In genomic region chr9:133597316-133597957, GRCh38 we compare ENCODE assay signal across 26 cellular contexts. TPM values are rescaled to one million over a fixed set of nuclear protein-coding genes. Genes with fewer than 3 reads are reported as not detected.
DNase-seq lines count a peak whose midpoint lies in the region; FAIRE-seq and TF ChIP-seq lines count a peak whose summit lies in the region.
"Had no signal": no experiment of that assay in that cellular context is flagged by ENCODE, and none has a peak within 500 bp of the region (broad histone marks: within the 10 kb centered on the region; RNA-seq: fewer than 3 reads in every experiment).

No MANE protein-coding gene starts in this region.

- no peak overlapping the region for H3K18ac ChIP-seq in H1 (ENCODE audit: extremely low read depth, low read length)

- H4K91ac ChIP-seq in H1 (replicated peaks; ENCODE audit: insufficient read length, low read length), result no peak overlapping the region

- H3K9ac ChIP-seq in H1 (replicated peaks in 1 of 4; ENCODE audit: extremely low read depth in 1 of 4, low read depth in 3 of 4, low read length in 3 of 4), result no peak overlapping the region
- H3K9ac ChIP-seq: BLaER1 treated with 17β-estradiol and CSF1 and Interleukin-3, amounts not matched to agents 10 nM and 100 nM; KMS-11 had no signal

- CTCF ChIA-PET in H1 (lab: Charles Lee; ENCODE audit: partially characterized antibody), result interaction anchor here (0.7 to 2.3 kb wide), 8 partner anchors 8 to 422 kb away, joined by 3 to 13 read pairs (median 3); partner anchors contain the start of gene SARDH

- H3K27ac ChIP-seq in H1 (ENCODE audit: low read depth, low read length) (no peak overlapping the region), testis (no peak overlapping the region)
- H3K27ac ChIP-seq: BLaER1 treated with 17β-estradiol and CSF1 and Interleukin-3, amounts not matched to agents 10 nM and 100 nM; esophagus squamous epithelium; heart left ventricle; KMS-11; left ventricle myocardium inferior; SJCRH30; upper lobe of right lung had no signal

- H3K23ac ChIP-seq in H1 (ENCODE audit: insufficient read length), result no peak overlapping the region

- TF ChIP-seq EP300 in H1 (IDR thresholded peaks at IDR 0.05; ENCODE audit: borderline replicate concordance in 1 of 2, low read depth in 2 of 2, low read length in 2 of 2), result no peak

- no peak overlapping the region for H2BK12ac ChIP-seq in H1 (ENCODE audit: low read depth, low read length)

- FAIRE-seq in H1 (lab: Jason Lieb, UNC), result peak; percentile 28
- FAIRE-seq: A204.1 had no signal

- no peak overlapping the region for H3K14ac ChIP-seq in H1 (ENCODE audit: insufficient read length)

- H2BK120ac ChIP-seq in H1 (replicated peaks; ENCODE audit: low read depth, low read length), result no peak overlapping the region

- TF ChIP-seq CTCF in H1 (IDR thresholded peaks at IDR 0.05; ENCODE audit: control extremely low read depth in 1 of 3, insufficient read depth in 1 of 3, low read depth in 1 of 3, low read length in 3 of 3) (no peak), GM13976 (IDR thresholded peaks at IDR 0.05; ENCODE audit: borderline replicate concordance, control extremely low read depth, extremely low read depth, insufficient read depth, missing control alignments) (no peak), testis (IDR thresholded peaks at IDR 0.05) (no peak)

- H3K4me1 ChIP-seq in H1 (replicated peaks in 1 of 4; ENCODE audit: control insufficient read depth in 3 of 4, insufficient read depth in 4 of 4, low read length in 3 of 4) (no peaks in the 10 kb centered on the region), testis (no peaks in the 10 kb centered on the region)
- H3K4me1 ChIP-seq: esophagus squamous epithelium, heart left ventricle, left ventricle myocardium inferior, upper lobe of right lung had no signal

- H3K4me3 ChIP-seq in H1 (ENCODE audit: extremely low read depth in 1 of 4, insufficient read depth in 2 of 4, low read depth in 3 of 4, low read length in 4 of 4), result no peak overlapping the region
- H3K4me3 ChIP-seq in testis, result no peak overlapping the region
- H3K4me3 ChIP-seq: BLaER1 treated with 17β-estradiol and CSF1 and Interleukin-3, amounts not matched to agents 10 nM and 100 nM; esophagus squamous epithelium; heart left ventricle; left ventricle myocardium inferior; SJCRH30; upper lobe of right lung had no signal

- H3K4me2 ChIP-seq in H1 (ENCODE audit: insufficient read depth in 1 of 2, low read depth in 2 of 2, low read length in 2 of 2), result no peak overlapping the region
- H3K4me2 ChIP-seq: BLaER1 treated with 17β-estradiol and CSF1 and Interleukin-3, amounts not matched to agents 10 nM and 100 nM; KMS-11 had no signal

- H2BK15ac ChIP-seq in H1 (ENCODE audit: low read length), result no peak overlapping the region

- POLR2A ChIA-PET in H1 (lab: Charles Lee; ENCODE audit: partially characterized antibody), result interaction anchor here (0.6 to 0.9 kb wide), 2 partner anchors 139 to 162 kb away, joined by 3 to 5 read pairs; no protein-coding TSS in a partner anchor

- H3K36me3 ChIP-seq in H1 (ENCODE audit: control insufficient read depth in 2 of 4, insufficient read depth in 4 of 4, low read length in 3 of 4) (peaks cover 0 to 3% (median 0%) of the 10 kb centered on the region in 4 experiments; a peak in 1 of 8 replicates), testis (ENCODE audit: low read depth, missing control alignments) (no peaks in the 10 kb centered on the region)
- H3K36me3 ChIP-seq: esophagus squamous epithelium, heart left ventricle, left ventricle myocardium inferior, SJCRH30, upper lobe of right lung had no signal

- H4K8ac ChIP-seq in H1 (ENCODE audit: extremely low read depth, insufficient read depth, low read length), result no peak overlapping the region

- no peak overlapping the region for H3K4ac ChIP-seq in H1 (replicated peaks; ENCODE audit: insufficient read length, low read depth, low read length)

- peaks cover 0 to 8% of the 10 kb centered on the region in 2 experiments for H4K20me1 ChIP-seq in H1 (replicated peaks in 1 of 2; ENCODE audit: control insufficient read depth in 1 of 2, insufficient read depth in 2 of 2, low read length in 2 of 2)

- no peak overlapping the region for H4K5ac ChIP-seq in H1 (ENCODE audit: insufficient read length, low read depth, low read length)

- TF ChIP-seq RAD21 in H1 (IDR thresholded peaks at IDR 0.05 in 1 of 2, conservative IDR thresholded peaks at IDR 0.05 in 1 of 2; ENCODE audit: low read depth in 2 of 2, low read length in 2 of 2), result no peak

- no peak overlapping the region for H2AFZ ChIP-seq in H1 (ENCODE audit: low read length)

- H3K27me3 ChIP-seq in H1 (replicated peaks in 1 of 4; ENCODE audit: control insufficient read depth in 3 of 4, extremely low read depth in 1 of 4, insufficient read depth in 3 of 4, low read length in 3 of 4) (no peaks in the 10 kb centered on the region; a peak in 3 of 7 replicates), testis (no peaks in the 10 kb centered on the region)
- H3K27me3 ChIP-seq: BLaER1 treated with 17β-estradiol and CSF1 and Interleukin-3, amounts not matched to agents 10 nM and 100 nM; SJCRH30; upper lobe of right lung had no signal

- peaks cover 4% of the 10 kb centered on the region; the same call in 1 of the 2 replicates for H3K23me2 ChIP-seq in H1 (ENCODE audit: low read depth, low read length)

- no peak for TF ChIP-seq POLR2A in H1 (IDR thresholded peaks at IDR 0.05; ENCODE audit: control extremely low read depth in 1 of 2, low read depth in 2 of 2, low read length in 2 of 2)
- no peak for TF ChIP-seq POLR2A in testis (IDR thresholded peaks at IDR 0.05)

- no peak overlapping the region for H2BK5ac ChIP-seq in H1 (ENCODE audit: low read depth, low read length)

- no peak overlapping the region for H2BK20ac ChIP-seq in H1 (ENCODE audit: low read length)

- DNase-seq in DMS53 (lab: John Stamatoyannopoulos, UW) (peak; percentile 67), DMS53 treated with DMSO at 0.1 percent for 48 hours (lab: John Stamatoyannopoulos, UW; ENCODE audit: unreplicated experiment) (no peak), COLO668 (lab: John Stamatoyannopoulos, UW; ENCODE audit: unreplicated experiment) (peak; percentile 12), NCI-H2171 (lab: John Stamatoyannopoulos, UW) (peak; percentile 15), H1 (ENCODE audit: low read depth in 1 of 2, low spot score in 2 of 2) (no peak), GM13976 (ENCODE audit: low spot score) (no peak), HK-2 (ENCODE audit: unreplicated experiment) (no peak), testis (no peak)
- DNase-seq: activated CD4-positive, alpha-beta memory T cell treated with anti-CD3 and anti-CD28 coated beads, Interleukin-2, amount 10 ng/mL, durations not matched to agents 7 days and 5 days; central memory CD4-positive, alpha-beta T cell; esophagus squamous epithelium; heart left ventricle; left ventricle myocardium inferior; NCI-H524 treated with DMSO at 0.1 percent for 48 hours; PC-3; stimulated activated CD4-positive, alpha-beta T cell treated with anti-CD3 and anti-CD28 coated beads, Interleukin-2, amount 100 ng/mL, for 48 hours; T-helper 17 cell; upper lobe of right lung had no signal

- peaks cover 3% of the 10 kb centered on the region for H3K79me1 ChIP-seq in H1 (ENCODE audit: low read depth, low read length)

- WGBS in H1 (ENCODE audit: extremely low coverage in 1 of 2, insufficient coverage in 1 of 2, insufficient read length in 1 of 2, insufficient replicate concordance in 2 of 2, low coverage in 1 of 2, low lambda C conversion rate in 2 of 2, missing lambda C conversion rate in 1 of 2), 2 experiments, result 86% methylated on average over 7 of the region's 7 CpGs; no CpG with 5 or more reads in 1 of the 2 experiments
- 79 to 85% methylated on average over 7 of the region's 7 CpGs for WGBS in testis, 2 donors

- H3K9me3 ChIP-seq in H1 (ENCODE audit: insufficient read depth in 2 of 2, low read depth in 1 of 2, low read length in 1 of 2) (peaks cover 15 to 18% of the 10 kb centered on the region in 2 experiments), testis (no peaks in the 10 kb centered on the region)

- no peaks in the 10 kb centered on the region for H3K79me2 ChIP-seq in H1 (ENCODE audit: control insufficient read depth in 1 of 2, insufficient read depth in 2 of 2, low read length in 2 of 2)

- intact Hi-C loops in testis (cut with DNase I; ENCODE audit: low total_unique reads), result no loop called here

- in situ Hi-C loops in GM13976 (cut with MboI; ENCODE audit: low sequenced_read_pairs, unreplicated experiment), result no loop called here

- no peak overlapping the region for H3K56ac ChIP-seq in H1 (replicated peaks; ENCODE audit: insufficient read length, low read depth, low read length)

- no peak overlapping the region for H2AK5ac ChIP-seq in H1 (ENCODE audit: low read depth, low read length)

TF ChIP-seq in H1, 55 proteins besides CTCF, POLR2A, EP300 and RAD21 (continues in another document):
- no peak for TF ChIP-seq SIN3A (conservative IDR thresholded peaks at IDR 0.05 in 1 of 2, IDR thresholded peaks at IDR 0.05 in 1 of 2; ENCODE audit: low read depth in 1 of 2, low read length in 2 of 2)
- TF ChIP-seq RNF2 (IDR thresholded peaks at IDR 0.05; ENCODE audit: borderline replicate concordance, low read depth, low read length, missing control alignments, poor library complexity, severe bottlenecking), result no peak

RNA-seq across cellular contexts. Expression of gene FAM163B, which starts 11.8 kb away (rescaled TPM):
- total RNA-seq in H1 (2021; fragmentation: NEBNext Ultra II Directional; extraction: Animal tissue kit (Norgen Biotek cat#: 25700)), result 0.38 and 0.63 TPM in 2 replicates
- polyA plus RNA-seq in H1 (2011; rRNA removed) (1.0 and 2.6 TPM in 2 replicates), testis (ENCODE audit: insufficient read depth, low read depth, low replicate concordance) (2.2 TPM)
- 1.5 TPM for polyA plus RNA-seq in H1 (2011; cell fraction: cytosol; rRNA removed)
- polyA plus RNA-seq in H1 (2011; cell fraction: nucleus; rRNA removed), result 3.8 TPM
- polyA plus RNA-seq in H1 (2012, experiment 1 of 2), result 0.64 to 2.1 TPM (median 1.3 TPM) in 4 replicates
- 0.38 TPM for polyA plus RNA-seq in H1 (2012, experiment 2 of 2)
- polyA plus RNA-seq in H1 (2013, experiment 1 of 2), result 0.59 TPM
- polyA plus RNA-seq in H1 (2013, experiment 2 of 2), result 0.63 TPM
- 1.2 TPM in 2 replicates for polyA minus RNA-seq in H1 (2011; rRNA and poly(A)+ RNA removed)
- not detected for polyA minus RNA-seq in H1 (2011; cell fraction: cytosol; rRNA and poly(A)+ RNA removed)
- 1.3 TPM for polyA minus RNA-seq in H1 (2011; cell fraction: nucleus; rRNA and poly(A)+ RNA removed)
- 1 to 10 TPM; 2.8 to 3.8 TPM for total RNA-seq in testis
- total RNA-seq: activated CD4-positive, alpha-beta memory T cell treated with anti-CD3 and anti-CD28 coated beads, Interleukin-2, amount 10 ng/mL, durations not matched to agents 7 days and 5 days; esophagus squamous epithelium; heart left ventricle; left ventricle myocardium inferior; mononuclear cell; neural crest cell; PC-3; progenitor cell of endocrine pancreas; skeletal muscle tissue; T-helper 17 cell; upper lobe of right lung had no signal

RNA-seq across cellular contexts. Expression of gene DBH, which starts 38.7 kb away (rescaled TPM):
- total RNA-seq in H1 (2021; fragmentation: NEBNext Ultra II Directional; extraction: Animal tissue kit (Norgen Biotek cat#: 25700)), result 0.29 TPM in 1 of 2 replicates, not detected in the other
- 0.18 and 0.24 TPM in 2 replicates for polyA plus RNA-seq in H1 (2011; rRNA removed)
- 0.17 TPM for polyA plus RNA-seq in H1 (2011; cell fraction: cytosol; rRNA removed)
- polyA plus RNA-seq in H1 (2011; cell fraction: nucleus; rRNA removed), result 0.76 TPM
- polyA plus RNA-seq in H1 (2012, experiment 1 of 2), result 0.11 to 0.53 TPM (median 0.31 TPM) in 4 replicates
- polyA plus RNA-seq in H1 (2012, experiment 2 of 2), result 0.12 TPM
- 0.20 TPM for polyA plus RNA-seq in H1 (2013, experiment 1 of 2)
- polyA plus RNA-seq in H1 (2013, experiment 2 of 2), result 0.26 TPM
- polyA minus RNA-seq in H1 (2011; rRNA and poly(A)+ RNA removed), result 0.10 and 0.22 TPM in 2 replicates
- polyA minus RNA-seq in H1 (2011; cell fraction: cytosol; rRNA and poly(A)+ RNA removed), result not detected
- 0.40 TPM for polyA minus RNA-seq in H1 (2011; cell fraction: nucleus; rRNA and poly(A)+ RNA removed)
- under 1 TPM in 1 of 2 donors, not detected in 1; 0.06 TPM for total RNA-seq in testis
- not detected for polyA plus RNA-seq in testis (ENCODE audit: insufficient read depth, low read depth, low replicate concordance)
- total RNA-seq: activated CD4-positive, alpha-beta memory T cell treated with anti-CD3 and anti-CD28 coated beads, Interleukin-2, amount 10 ng/mL, durations not matched to agents 7 days and 5 days; esophagus squamous epithelium; left ventricle myocardium inferior; PC-3; progenitor cell of endocrine pancreas; skeletal muscle tissue; upper lobe of right lung had no signal
- polyA plus RNA-seq: heart left ventricle had no signal

Comparison
In these comparisons a context has a peak if more than half of its experiments do, and no peak if none do; other contexts are left out.
1. DNase-seq: peak in DMS53 (single experiment), COLO668 (single experiment) and NCI-H2171 (single experiment); none in DMS53 treated with DMSO at 0.1 percent for 48 hours (single experiment), H1 (0 of 2), GM13976 (single experiment), HK-2 (single experiment) and testis (single experiment).